16 cellular contexts compared by ENCODE assay signal in genomic region chr1:55464550-55464949, GRCh38.
"Had no signal": no experiment of that assay in that cellular context is flagged by ENCODE, and none has a peak within 500 bp of the region (broad histone marks: within the 10 kb centered on the region; RNA-seq: fewer than 3 reads in every experiment).

No MANE protein-coding gene starts in this region.

- H3K9ac ChIP-seq: neural progenitor cell had no signal

- H3K36me3 Mint-ChIP-seq: activated naive CD4-positive, alpha-beta T cell treated with anti-CD3 and anti-CD28 coated beads, Interleukin-2, amount 50 U/mL, for 24 hours; neural progenitor cell had no signal

- H3K27me3 ChIP-seq: cardiac muscle cell, foreskin keratinocyte, neural progenitor cell had no signal

- H3K4me2 ChIP-seq: neural progenitor cell had no signal

- H3K27ac Mint-ChIP-seq: activated CD4-positive, alpha-beta T cell treated with anti-CD3 and anti-CD28 coated beads for 36 hours; activated naive CD4-positive, alpha-beta T cell treated with anti-CD3 and anti-CD28 coated beads, Interleukin-2, amount 50 U/mL, for 24 hours; dendritic cell treated with granulocyte-macrophage colony-stimulating factor and Interleukin-4, amounts not matched to agents 40 ng/mL and 50 ng/mL, for 4 days; neural progenitor cell had no signal

- H3K4me1 ChIP-seq: foreskin keratinocyte, neural progenitor cell had no signal

- H3K27ac ChIP-seq: cardiac muscle cell, foreskin keratinocyte, neural progenitor cell had no signal

- ATAC-seq: esophagus mucosa; foreskin keratinocyte; left lobe of liver; stimulated activated naive CD8-positive, alpha-beta T cell treated with anti-CD3 and anti-CD28 coated beads, Interleukin-15, Interleukin-2, amounts not matched to agents 100 U/mL and 50 U/mL, for 24 hours had no signal

- H3K4me3 Mint-ChIP-seq: activated CD4-positive, alpha-beta T cell treated with anti-CD3 and anti-CD28 coated beads for 36 hours; activated naive CD4-positive, alpha-beta T cell treated with anti-CD3 and anti-CD28 coated beads, Interleukin-2, amount 50 U/mL, for 24 hours; dendritic cell treated with granulocyte-macrophage colony-stimulating factor and Interleukin-4, amounts not matched to agents 40 ng/mL and 50 ng/mL, for 4 days; neural progenitor cell had no signal

- H3K36me3 ChIP-seq: cardiac muscle cell, neural progenitor cell had no signal

- H2AFZ ChIP-seq: neural progenitor cell had no signal

- H3K4me1 Mint-ChIP-seq: activated naive CD4-positive, alpha-beta T cell treated with anti-CD3 and anti-CD28 coated beads, Interleukin-2, amount 50 U/mL, for 24 hours; neural progenitor cell had no signal

- DNase-seq: activated CD4-positive, alpha-beta T cell treated with anti-CD3 and anti-CD28 coated beads, Interleukin-2, amount 50 U/mL, for 48 hours; activated gamma-delta T cell; effector CD8-positive, alpha-beta T cell; foreskin keratinocyte; glutamatergic neuron; hypothalamus; stimulated activated naive CD8-positive, alpha-beta T cell treated with anti-CD3 and anti-CD28 coated beads, Interleukin-15, Interleukin-2, amounts not matched to agents 100 U/mL and 50 U/mL, for 24 hours; substantia nigra; SW 1271 had no signal

- H3K4me3 ChIP-seq: cardiac muscle cell, neural progenitor cell had no signal

- H3K27me3 Mint-ChIP-seq: activated naive CD4-positive, alpha-beta T cell treated with anti-CD3 and anti-CD28 coated beads, Interleukin-2, amount 50 U/mL, for 24 hours; dendritic cell treated with granulocyte-macrophage colony-stimulating factor and Interleukin-4, amounts not matched to agents 40 ng/mL and 50 ng/mL, for 4 days had no signal

- H3K9me3 Mint-ChIP-seq: activated naive CD4-positive, alpha-beta T cell treated with anti-CD3 and anti-CD28 coated beads, Interleukin-2, amount 50 U/mL, for 24 hours; dendritic cell treated with granulocyte-macrophage colony-stimulating factor and Interleukin-4, amounts not matched to agents 40 ng/mL and 50 ng/mL, for 4 days had no signal
